In genomic region chr6:106146852-106147351, GRCh38 we compare ENCODE assay signal across 11 cellular contexts.
A peak's percentile ranks its signal among the peaks of the same experiment; 100 is the strongest.
DNase-seq lines count a peak whose midpoint lies in the region; ATAC-seq and TF ChIP-seq lines count a peak whose summit lies in the region.
"Had no signal": no experiment of that assay in that cellular context is flagged by ENCODE, and none has a peak within 500 bp of the region (broad histone marks: within the 10 kb centered on the region; RNA-seq: fewer than 3 reads in every experiment).

No MANE protein-coding gene starts in this region.

- no peak overlapping the region for H3K4me3 ChIP-seq in heart right ventricle
- no peak overlapping the region for H3K4me3 ChIP-seq in brain microvascular endothelial cell (ENCODE audit: low read depth, low read length)

- no peaks in the 10 kb centered on the region for H3K9me3 ChIP-seq in heart right ventricle

- H3K9me3 Mint-ChIP-seq in HFFc6 = no peaks in the 10 kb centered on the region
- H3K9me3 Mint-ChIP-seq: neural crest cell had no signal

- ATAC-seq in GM18858 (IDR thresholded peaks at IDR 0.05; ENCODE audit: unreplicated experiment) (peak; percentile 58), heart right ventricle (no peak)

- peaks cover 7% of the 10 kb centered on the region; the same call in 1 of the 2 replicates for H3K27me3 Mint-ChIP-seq in HFFc6 (ENCODE audit: insufficient read depth)

- WGBS in heart right ventricle, 2 donors = 89 to 90% methylated on average over 2 of the region's 2 CpGs

- no peaks in the 10 kb centered on the region for H3K36me3 Mint-ChIP-seq in HFFc6 (ENCODE audit: low read depth)

- no peak overlapping the region for H3K27ac ChIP-seq in heart right ventricle
- H3K27ac ChIP-seq in brain microvascular endothelial cell = no peak overlapping the region

- in situ Hi-C loops in brain microvascular endothelial cell (cut with HindIII; ENCODE audit: low pct_ligation_motif_present, low sequenced_read_pairs) = no loop called here

- DNase-seq in HFFc6 (no peak), M059J (ENCODE audit: low read depth) (peak; percentile 86), glomerular visceral epithelial cell (ENCODE audit: extremely low spot score) (peak; percentile 57), heart right ventricle (no peak), NCI-H524 (lab: John Stamatoyannopoulos, UW) (no peak), brain microvascular endothelial cell (no peak)
- no peak for DNase-seq in activated effector memory CD4-positive, alpha-beta T cell treated with anti-CD3 and anti-CD28 coated beads, Interleukin-2, amount 50 U/mL, for 16 hours
- DNase-seq: DMS153, SHP77 had no signal

- no peak overlapping the region for H3K4me3 Mint-ChIP-seq in HFFc6
- H3K4me3 Mint-ChIP-seq: neural crest cell had no signal

- H3K4me1 Mint-ChIP-seq in HFFc6 (ENCODE audit: low read depth) = peaks cover 52% of the 10 kb centered on the region

- H3K27ac Mint-ChIP-seq in HFFc6 = peak overlapping the region; percentile 27

- H3K36me3 ChIP-seq in heart right ventricle = no peaks in the 10 kb centered on the region
- H3K36me3 ChIP-seq in brain microvascular endothelial cell (replicated peaks) = no peaks in the 10 kb centered on the region

- intact Hi-C loops in heart right ventricle (cut with DNase I) = no loop called here

- H3K4me1 ChIP-seq in heart right ventricle = peaks cover 0 to 13% (median 0%) of the 10 kb centered on the region in 9 donors

- TF ChIP-seq CTCF in HFFc6 (IDR thresholded peaks at IDR 0.05) (no peak), heart right ventricle (IDR thresholded peaks at IDR 0.05) (no peak), brain microvascular endothelial cell (IDR thresholded peaks at IDR 0.05; ENCODE audit: low read depth, low read length, missing control alignments) (no peak)

- H3K27me3 ChIP-seq in heart right ventricle (peaks cover 0 to 7% (median 0%) of the 10 kb centered on the region in 7 donors), brain microvascular endothelial cell (replicated peaks) (no peaks in the 10 kb centered on the region)

Comparison
In these comparisons a context has a peak if more than half of its experiments do, and no peak if none do; other contexts are left out.
1. DNase-seq: peak in M059J (single experiment) and glomerular visceral epithelial cell (single experiment); none in HFFc6 (single experiment), heart right ventricle (0 of 2), activated effector memory CD4-positive, alpha-beta T cell treated with anti-CD3 and anti-CD28 coated beads, Interleukin-2, amount 50 U/mL, for 16 hours (single experiment), NCI-H524 (0 of 2) and brain microvascular endothelial cell (single experiment).